In genomic region chr2:126100956-126101355, GRCh38 we compare ENCODE assay signal across 22 cellular contexts.
"Had no signal": no experiment of that assay in that cellular context is flagged by ENCODE, and none has a peak within 500 bp of the region (broad histone marks: within the 10 kb centered on the region; RNA-seq: fewer than 3 reads in every experiment).

No MANE protein-coding gene starts in this region.

- H3K27me3 ChIP-seq: colonic mucosa, dorsolateral prefrontal cortex, esophagus muscularis mucosa, esophagus squamous epithelium, foreskin keratinocyte, gastrocnemius medialis, gastroesophageal sphincter, heart left ventricle, heart right ventricle had no signal

- H3K4me3 ChIP-seq: colonic mucosa, coronary artery, dorsolateral prefrontal cortex, esophagus muscularis mucosa, esophagus squamous epithelium, gastrocnemius medialis, gastroesophageal sphincter, heart left ventricle, heart right ventricle had no signal

- H3K36me3 ChIP-seq: colonic mucosa, esophagus muscularis mucosa, esophagus squamous epithelium, gastrocnemius medialis, gastroesophageal sphincter, heart left ventricle, heart right ventricle had no signal

- H3K9me3 ChIP-seq: colonic mucosa, esophagus squamous epithelium, gastrocnemius medialis had no signal

- H3K27ac ChIP-seq: colonic mucosa, coronary artery, dorsolateral prefrontal cortex, epithelial cell of prostate, esophagus muscularis mucosa, esophagus squamous epithelium, foreskin keratinocyte, gastrocnemius medialis, gastroesophageal sphincter, heart left ventricle, heart right ventricle had no signal

- DNase-seq: colonic mucosa; cortex of kidney; dermis blood vessel endothelial cell; dorsolateral prefrontal cortex; effector CD4-positive, alpha-beta T cell; effector CD8-positive, alpha-beta T cell; effector memory CD4-positive, alpha-beta T cell; effector memory CD8-positive, alpha-beta T cell; endodermal cell; erythroblast; esophagus squamous epithelium; foreskin fibroblast; foreskin keratinocyte; foreskin melanocyte; gastrocnemius medialis; glutamatergic neuron; heart left ventricle; heart right ventricle had no signal
